11 cellular contexts compared by ENCODE assay signal in genomic region chr11:110366234-110366633, GRCh38.
DNase-seq lines count a peak whose midpoint lies in the region; ATAC-seq and TF ChIP-seq lines count a peak whose summit lies in the region.
"Had no signal": no experiment of that assay in that cellular context is flagged by ENCODE, and none has a peak within 500 bp of the region (broad histone marks: within the 10 kb centered on the region; RNA-seq: fewer than 3 reads in every experiment).

No MANE protein-coding gene starts in this region.

- CTCF ChIA-PET in mammary epithelial cell (lab: Charles Lee; ENCODE audit: low non-redundant PET) = no interaction called here

- H3K4me3 ChIP-seq in mammary epithelial cell (replicated peaks in 1 of 3; ENCODE audit: insufficient read depth in 1 of 3, low read depth in 2 of 3, low read length in 3 of 3) = no peak overlapping the region
- H3K4me3 ChIP-seq: Peyer's patch had no signal

- H3K9ac ChIP-seq in mammary epithelial cell (ENCODE audit: insufficient read depth, low read length) = no peak overlapping the region

- no peaks in the 10 kb centered on the region for H4K20me1 ChIP-seq in mammary epithelial cell (ENCODE audit: insufficient read depth, low read length)

- no peak for ATAC-seq in GM18519 (IDR thresholded peaks at IDR 0.05; ENCODE audit: low FRiP score, unreplicated experiment)
- ATAC-seq: activated CD8-positive, alpha-beta T cell treated with anti-CD3 and anti-CD28 coated beads, Interleukin-2, amount 10 ng/mL, durations not matched to agents 7 days and 5 days had no signal

- no peak overlapping the region for H3K27ac ChIP-seq in mammary epithelial cell (ENCODE audit: insufficient read depth, low read depth, low read length)
- H3K27ac ChIP-seq: Peyer's patch had no signal

- no peak for TF ChIP-seq CTCF in mammary epithelial cell (conservative IDR thresholded peaks at IDR 0.05 in 1 of 2, IDR thresholded peaks at IDR 0.05 in 1 of 2; ENCODE audit: extremely low read depth in 1 of 2, insufficient read depth in 1 of 2, low read depth in 1 of 2, low read length in 2 of 2)

- no peak overlapping the region for H3K4me2 ChIP-seq in mammary epithelial cell (ENCODE audit: insufficient read depth, low read depth, low read length)

- H3K4me1 ChIP-seq in mammary epithelial cell (ENCODE audit: insufficient read depth, low read length) = peaks cover 9% of the 10 kb centered on the region
- H3K4me1 ChIP-seq: Peyer's patch had no signal

- peak overlapping the region; percentile 68 for H2AFZ ChIP-seq in mammary epithelial cell (ENCODE audit: low read depth, low read length)

- no peaks in the 10 kb centered on the region for H3K27me3 ChIP-seq in mammary epithelial cell (ENCODE audit: insufficient read depth, low read length)
- H3K27me3 ChIP-seq: Peyer's patch had no signal

- DNase-seq in Caki2 (ENCODE audit: low read depth) (peak; percentile 32), NCI-H2029 (lab: John Stamatoyannopoulos, UW) (peak; percentile 62), mammary epithelial cell (peak; percentile 35), myocyte (ENCODE audit: low read depth) (peak; percentile 38), epidermal melanocyte (ENCODE audit: insufficient read length, low spot score) (no peak), cortex of kidney (lab: John Stamatoyannopoulos, UW) (no peak)
- no peak for DNase-seq in activated CD4-positive, alpha-beta T cell treated with anti-CD3 and anti-CD28 coated beads, Interleukin-2, amount 50 U/mL, for 1 hour
- DNase-seq: activated CD8-positive, alpha-beta T cell treated with anti-CD3 and anti-CD28 coated beads, Interleukin-2, amount 10 ng/mL, durations not matched to agents 7 days and 5 days; KG1; Peyer's patch had no signal

- no peaks in the 10 kb centered on the region for H3K9me3 ChIP-seq in mammary epithelial cell (replicated peaks; ENCODE audit: insufficient read depth, low read length)
- H3K9me3 ChIP-seq: Peyer's patch had no signal

- no peaks in the 10 kb centered on the region for H3K36me3 ChIP-seq in mammary epithelial cell (ENCODE audit: insufficient read depth, low read length)
- H3K36me3 ChIP-seq: Peyer's patch had no signal

- no TSS peak for BruUV-seq in mammary epithelial cell (replicated peaks; lab: Mats Ljungman, UMichigan)

- dilution Hi-C loops in mammary epithelial cell (cut with HindIII; ENCODE audit: low sequenced_read_pairs) = no loop called here

- H3K79me2 ChIP-seq in mammary epithelial cell (ENCODE audit: insufficient read depth, low read length) = no peaks in the 10 kb centered on the region

- intact Hi-C loops in mammary epithelial cell (cut with micrococcal nuclease) = loop anchor here (2.0 kb wide), 1 partner anchor 69 kb away; the partner anchor contains the start of gene RDX

- in situ Hi-C loops in Caki2 (cut with HindIII; ENCODE audit: low pct_unique_long_range_greater_than_20kb, low sequenced_read_pairs) (no loop called here), mammary epithelial cell (cut with MboI; ENCODE audit: low sequenced_read_pairs in 2 of 2) (loop anchor here in 1 of 2 donors (5.0 to 25.0 kb wide), 2 partner anchors 164 to 429 kb away; no protein-coding TSS in a partner anchor)

- 2% methylated on average over 5 of the region's 5 CpGs for WGBS in mammary epithelial cell (ENCODE audit: low coverage, missing lambda C conversion rate)

Comparison
In these comparisons a context has a peak if more than half of its experiments do, and no peak if none do; other contexts are left out.
1. DNase-seq: peak in Caki2 (single experiment), NCI-H2029 (single experiment), mammary epithelial cell (single experiment) and myocyte (single experiment); none in epidermal melanocyte (single experiment), cortex of kidney (single experiment) and activated CD4-positive, alpha-beta T cell treated with anti-CD3 and anti-CD28 coated beads, Interleukin-2, amount 50 U/mL, for 1 hour (single experiment).